ENCODE assay signal across 21 cellular contexts in genomic region chr21:40425981-40426380, GRCh38.
"Had no signal": no experiment of that assay in that cellular context is flagged by ENCODE, and none has a peak within 500 bp of the region (broad histone marks: within the 10 kb centered on the region; RNA-seq: fewer than 3 reads in every experiment).

No MANE protein-coding gene starts in this region.

- ATAC-seq: HepG2, Panc1, PC-3 had no signal

- H3K27ac ChIP-seq: RWPE1 had no signal

- H3K27me3 ChIP-seq: MG63 had no signal

- H3K9me3 ChIP-seq: MG63 had no signal

- H3K36me3 ChIP-seq: MG63 had no signal

- H3K4me3 ChIP-seq: MG63 had no signal

- DNase-seq: IMR-90; Karpas-422; KG1; MG63; NCI-H1092; NCI-H1105 treated with DMSO at 0.1 percent for 48 hours; NCI-H1417 treated with DMSO at 0.1 percent for 48 hours; NCI-H1694; NCI-H187 treated with DMSO at 0.1 percent for 48 hours; NCI-H2029 treated with DMSO at 0.1 percent for 48 hours; NCI-H2171; NCI-H226; NCI-H524; NCI-H526 treated with DMSO at 0.1 percent for 48 hours; NK-92 treated with Interleukin-12 subunit alpha and Interleukin-12 subunit beta, amount 100 ng/mL, for 24 hours; PC-3; SHP77; T-helper 2 cell had no signal
